In the genomic region with DNA sequence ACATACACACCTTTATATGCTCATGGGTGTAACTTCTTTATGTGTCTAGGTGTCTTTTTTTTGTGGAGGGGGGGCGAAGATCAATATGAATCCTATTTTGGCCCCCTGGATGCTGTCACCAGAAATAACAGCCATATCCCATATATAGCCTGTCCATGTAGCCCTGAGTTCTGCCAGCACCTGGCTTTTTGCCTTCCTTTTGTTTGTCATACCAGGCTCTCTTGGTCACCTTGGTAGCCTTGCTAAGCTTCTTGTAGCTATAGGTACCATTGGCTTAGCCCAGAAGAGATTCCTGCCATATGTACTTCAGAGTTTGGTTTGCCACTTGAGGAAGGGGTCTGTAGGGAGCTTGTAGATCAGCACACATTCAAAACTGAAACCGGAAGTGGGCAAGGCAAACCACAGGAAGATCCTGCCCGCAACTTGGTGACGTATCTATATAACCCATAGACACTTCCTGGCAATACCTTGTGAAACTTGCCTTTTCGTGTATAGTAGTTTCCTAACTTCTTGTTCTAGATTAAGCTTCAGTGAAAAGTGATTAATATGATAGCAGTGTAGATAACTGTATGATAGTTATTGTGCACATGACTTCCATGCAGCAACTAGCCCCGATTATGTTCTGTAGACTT, we compare ENCODE assay signal across 8 cellular contexts. TPM values are rescaled to one million over a fixed set of nuclear protein-coding genes. Genes with fewer than 3 reads are reported as not detected.
DNase-seq lines count a peak whose midpoint lies in the region; ATAC-seq and TF ChIP-seq lines count a peak whose summit lies in the region.

No MANE protein-coding gene starts in this region.

- DNase-seq in NCI-H748 (lab: John Stamatoyannopoulos, UW; ENCODE audit: unreplicated experiment) (peak; percentile 6), NCI-H748 treated with DMSO at 0.1 percent for 48 hours (lab: John Stamatoyannopoulos, UW) (no peak), activated B cell treated with CpG ODN at 0.5 μM for 24 hours (peak; percentile 58), OCI-M2 (lab: John Stamatoyannopoulos, UW; ENCODE audit: unreplicated experiment) (no peak), LoVo (ENCODE audit: low spot score) (no peak)
- DNase-seq in effector CD8-positive, alpha-beta T cell (lab: John Stamatoyannopoulos, UW): peak; percentile 76
- DNase-seq in stimulated activated CD4-positive, alpha-beta T cell treated with anti-CD3 and anti-CD28 coated beads, Interleukin-4, amount 100 ng/mL, for 48 hours (ENCODE audit: low read depth in 2 of 2): peak; percentile 62 to 76

- H3K4me1 Mint-ChIP-seq in activated B cell treated with CpG ODN at 0.5 μM for 24 hours: peaks cover 62% of the 10 kb centered on the region

- peaks cover 2% of the 10 kb centered on the region for H3K9me3 Mint-ChIP-seq in activated B cell treated with CpG ODN at 0.5 μM for 24 hours

- H3K4me3 Mint-ChIP-seq in activated B cell treated with CpG ODN at 0.5 μM for 24 hours: peak overlapping the region; percentile 71

- no peak for TF ChIP-seq CTCF in activated B cell treated with CpG ODN at 0.5 μM for 24 hours (IDR thresholded peaks at IDR 0.05)

- no peaks in the 10 kb centered on the region for H3K27me3 Mint-ChIP-seq in activated B cell treated with CpG ODN at 0.5 μM for 24 hours

- POLR2A ChIA-PET in activated B cell treated with CpG ODN at 0.5 μM for 24 hours (lab: Charles Lee): interaction anchor here (0.7 to 1.4 kb wide), 3 partner anchors 12 to 187 kb away, joined by 3 to 81 read pairs (median 3); a partner anchor contains a TSS

- peaks cover 17% of the 10 kb centered on the region for H3K36me3 Mint-ChIP-seq in activated B cell treated with CpG ODN at 0.5 μM for 24 hours (ENCODE audit: low read depth)

- CTCF ChIA-PET in activated B cell treated with CpG ODN at 0.5 μM for 24 hours (lab: Charles Lee): interaction anchor here (0.8 to 1.2 kb wide), 2 partner anchors 26 to 62 kb away, joined by 3 to 6 read pairs; no protein-coding TSS in a partner anchor

- H3K27ac Mint-ChIP-seq in activated B cell treated with CpG ODN at 0.5 μM for 24 hours: peak overlapping the region; percentile 90

- intact Hi-C loops in activated B cell treated with CpG ODN at 0.5 μM for 24 hours (cut with micrococcal nuclease): loop anchor here (1.0 kb wide), 2 partner anchors 11 to 24 kb away; a partner anchor contains a TSS

- ATAC-seq in HG03432 (IDR thresholded peaks at IDR 0.05; ENCODE audit: unreplicated experiment) (peak; percentile 99), activated B cell treated with CpG ODN at 0.5 μM for 24 hours (ENCODE audit: low read depth) (peak; percentile 85)

RNA-seq across cellular contexts. Expression of a gene that starts 11.9 kb away (rescaled TPM):
- total RNA-seq in activated B cell treated with CpG ODN at 0.5 μM for 24 hours: 31.1 and 42.3 TPM in 2 replicates

Comparison
In these comparisons a context has a peak if more than half of its experiments do, and no peak if none do; other contexts are left out.
1. DNase-seq: peak in NCI-H748 (single experiment), activated B cell treated with CpG ODN at 0.5 μM for 24 hours (single experiment), effector CD8-positive, alpha-beta T cell (single experiment) and stimulated activated CD4-positive, alpha-beta T cell treated with anti-CD3 and anti-CD28 coated beads, Interleukin-4, amount 100 ng/mL, for 48 hours (2 of 2); none in NCI-H748 treated with DMSO at 0.1 percent for 48 hours (single experiment), OCI-M2 (single experiment) and LoVo (single experiment).